ENCODE assay signal across 27 cellular contexts in the genomic region with DNA sequence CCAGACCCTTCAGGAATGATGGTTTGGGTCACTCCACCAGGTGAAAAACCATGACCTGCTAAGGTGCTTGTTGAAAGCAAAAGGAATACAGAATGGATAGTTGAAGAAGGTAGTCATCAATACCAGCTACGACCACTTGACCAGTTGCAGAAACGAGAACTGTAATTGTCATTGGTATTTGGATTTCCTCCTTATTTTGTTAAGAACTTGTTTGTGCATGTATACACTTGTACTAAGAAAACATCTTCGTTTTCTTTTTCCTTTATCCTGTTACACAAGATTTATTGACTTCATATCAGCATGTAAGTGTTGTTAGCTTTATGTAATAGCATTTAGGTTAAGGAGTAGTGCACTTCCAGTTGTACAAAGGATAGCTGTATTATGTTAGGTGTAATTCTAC.
"Had no signal": no experiment of that assay in that cellular context is flagged by ENCODE, and none has a peak within 500 bp of the region (broad histone marks: within the 10 kb centered on the region; RNA-seq: fewer than 3 reads in every experiment).

No MANE protein-coding gene starts in this region.

- H3K4me1 ChIP-seq: left ventricle myocardium inferior, pancreas, prostate gland, suprapubic skin, tibial artery, uterus had no signal

- H3K27ac ChIP-seq: hepatocyte, left ventricle myocardium inferior, pancreas, prostate gland, skin epidermis, suprapubic skin, thoracic aorta, tibial artery, uterus had no signal

- H3K36me3 ChIP-seq: left ventricle myocardium inferior, pancreas, prostate gland, suprapubic skin, thoracic aorta, tibial artery, uterus had no signal

- H3K36me3 Mint-ChIP-seq: naive thymus-derived CD4-positive, alpha-beta T cell; natural killer cell treated with Interleukin-12 subunit alpha and Interleukin-12 subunit beta and Interleukin-15 and Interleukin-18, amount 100 ng/mL, for 72 hours; stimulated activated effector memory CD8-positive, alpha-beta T cell treated with anti-CD3 and anti-CD28 coated beads, Interleukin-12 subunit alpha, Interleukin-12 subunit beta, amount 100 ng/mL, for 72 hours had no signal

- H3K9me3 ChIP-seq: left ventricle myocardium inferior, pancreas, prostate gland, suprapubic skin, thoracic aorta, tibial artery, uterus had no signal

- H3K27ac Mint-ChIP-seq: memory B cell; naive thymus-derived CD4-positive, alpha-beta T cell; natural killer cell treated with Interleukin-12 subunit alpha and Interleukin-12 subunit beta and Interleukin-15 and Interleukin-18, amount 100 ng/mL, for 72 hours; stimulated activated effector memory CD8-positive, alpha-beta T cell treated with anti-CD3 and anti-CD28 coated beads, Interleukin-12 subunit alpha, Interleukin-12 subunit beta, amount 100 ng/mL, for 72 hours; stimulated activated naive CD8-positive, alpha-beta T cell treated with anti-CD3 and anti-CD28 coated beads, Interleukin-15, Interleukin-2, amounts not matched to agents 100 ng/mL and 50 ng/mL, for 24 hours had no signal

- DNase-seq: kidney; left ventricle myocardium inferior; midbrain; mucosa of descending colon; naive thymus-derived CD4-positive, alpha-beta T cell; nucleus accumbens; pancreas; posterior cingulate gyrus; retina; right cardiac atrium; stimulated activated CD4-positive, alpha-beta T cell treated with anti-CD3 and anti-CD28 coated beads, Interleukin-12 subunit alpha, Interleukin-12 subunit beta, amount 100 ng/mL, for 4 hours; stimulated activated CD4-positive, alpha-beta T cell treated with anti-CD3 and anti-CD28 coated beads, Interleukin-15, amount 100 ng/mL, for 24 hours; stimulated activated CD4-positive, alpha-beta T cell treated with anti-CD3 and anti-CD28 coated beads, Interleukin-4, amount 100 ng/mL, for 24 hours; stimulated activated naive CD4-positive, alpha-beta T cell; tibial artery; trophoblast cell; uterus had no signal

- H3K4me2 ChIP-seq: hepatocyte had no signal

- H3K4me1 Mint-ChIP-seq: memory B cell; naive thymus-derived CD4-positive, alpha-beta T cell; stimulated activated effector memory CD8-positive, alpha-beta T cell treated with anti-CD3 and anti-CD28 coated beads, Interleukin-12 subunit alpha, Interleukin-12 subunit beta, amount 100 ng/mL, for 72 hours had no signal

- H2AFZ ChIP-seq: hepatocyte had no signal

- H3K27me3 ChIP-seq: hepatocyte, pancreas, suprapubic skin, tibial artery, uterus had no signal

- FAIRE-seq: kidney, pancreas had no signal

- H3K4me3 Mint-ChIP-seq: memory B cell; naive thymus-derived CD4-positive, alpha-beta T cell; natural killer cell treated with Interleukin-12 subunit alpha and Interleukin-12 subunit beta and Interleukin-15 and Interleukin-18, amount 100 ng/mL, for 72 hours; stimulated activated effector memory CD8-positive, alpha-beta T cell treated with anti-CD3 and anti-CD28 coated beads, Interleukin-12 subunit alpha, Interleukin-12 subunit beta, amount 100 ng/mL, for 72 hours; stimulated activated naive CD8-positive, alpha-beta T cell treated with anti-CD3 and anti-CD28 coated beads, Interleukin-15, Interleukin-2, amounts not matched to agents 100 ng/mL and 50 ng/mL, for 24 hours had no signal

- H3K79me2 ChIP-seq: hepatocyte had no signal

- H3K4me3 ChIP-seq: hepatocyte, left ventricle myocardium inferior, lung, mucosa of descending colon, pancreas, prostate gland, skin epidermis, suprapubic skin, thoracic aorta, tibial artery, uterus had no signal
